1 cellular context compared by ENCODE assay signal in the genomic region with DNA sequence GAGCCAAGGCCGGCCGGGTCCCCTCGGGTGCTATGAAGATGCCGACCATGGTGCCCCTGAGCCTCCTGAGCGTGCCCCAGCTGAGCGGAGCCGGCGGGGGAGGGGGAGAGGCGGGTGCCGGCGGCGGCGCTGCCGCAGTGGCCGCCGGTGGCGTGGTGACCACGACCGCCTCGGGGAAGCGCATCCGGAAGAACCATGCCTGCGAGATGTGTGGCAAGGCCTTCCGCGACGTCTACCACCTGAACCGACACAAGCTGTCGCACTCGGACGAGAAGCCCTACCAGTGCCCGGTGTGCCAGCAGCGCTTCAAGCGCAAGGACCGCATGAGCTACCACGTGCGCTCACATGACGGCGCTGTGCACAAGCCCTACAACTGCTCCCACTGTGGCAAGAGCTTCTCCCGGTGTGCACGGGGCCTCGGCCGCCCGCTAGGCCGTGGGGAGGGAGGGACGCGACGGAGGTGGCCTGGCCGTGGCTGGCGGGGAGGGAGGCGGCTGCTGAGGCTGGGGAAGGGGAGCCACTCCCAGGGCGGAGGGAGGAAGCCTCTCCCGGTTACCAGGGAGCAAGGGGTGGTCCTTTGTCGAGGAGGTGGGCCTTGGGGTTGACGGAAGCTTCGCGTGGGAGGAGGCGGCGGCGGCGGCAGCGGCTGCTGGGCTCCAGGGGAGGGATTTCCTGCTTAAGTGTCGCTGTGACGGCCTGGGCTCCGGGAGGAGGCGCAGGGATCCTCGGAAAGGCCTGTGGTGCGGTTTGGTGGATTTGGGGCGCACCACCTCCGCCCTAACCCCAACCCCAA.
TF ChIP-seq lines count a peak whose summit lies in the region.

No MANE protein-coding gene starts in this region.

TF ChIP-seq in GM12878, 131 proteins besides CTCF, POLR2A, EP300 and RAD21 (continued from another document):
- peak; percentile 78 for TF ChIP-seq PKNOX1 (IDR thresholded peaks at IDR 0.05)
- no peak for TF ChIP-seq SIX5 (IDR thresholded peaks at IDR 0.05; ENCODE audit: low read depth, low read length, severe bottlenecking)
- TF ChIP-seq TARDBP (IDR thresholded peaks at IDR 0.05; ENCODE audit: borderline replicate concordance): no peak
- no peak for TF ChIP-seq ZBED1 (IDR thresholded peaks at IDR 0.05; ENCODE audit: borderline replicate concordance)
- no peak for TF ChIP-seq SUZ12 (IDR thresholded peaks at IDR 0.05; ENCODE audit: unreplicated experiment)
- TF ChIP-seq IRF4 (IDR thresholded peaks at IDR 0.05; ENCODE audit: low read depth, low read length): peak; percentile 32
- TF ChIP-seq, protein P1, sequence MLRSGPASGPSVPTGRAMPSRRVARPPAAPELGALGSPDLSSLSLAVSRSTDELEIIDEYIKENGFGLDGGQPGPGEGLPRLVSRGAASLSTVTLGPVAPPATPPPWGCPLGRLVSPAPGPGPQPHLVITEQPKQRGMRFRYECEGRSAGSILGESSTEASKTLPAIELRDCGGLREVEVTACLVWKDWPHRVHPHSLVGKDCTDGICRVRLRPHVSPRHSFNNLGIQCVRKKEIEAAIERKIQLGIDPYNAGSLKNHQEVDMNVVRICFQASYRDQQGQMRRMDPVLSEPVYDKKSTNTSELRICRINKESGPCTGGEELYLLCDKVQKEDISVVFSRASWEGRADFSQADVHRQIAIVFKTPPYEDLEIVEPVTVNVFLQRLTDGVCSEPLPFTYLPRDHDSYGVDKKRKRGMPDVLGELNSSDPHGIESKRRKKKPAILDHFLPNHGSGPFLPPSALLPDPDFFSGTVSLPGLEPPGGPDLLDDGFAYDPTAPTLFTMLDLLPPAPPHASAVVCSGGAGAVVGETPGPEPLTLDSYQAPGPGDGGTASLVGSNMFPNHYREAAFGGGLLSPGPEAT (IDR thresholded peaks at IDR 0.05; ENCODE audit: low read depth): peak; percentile 65
- TF ChIP-seq ZNF207 (IDR thresholded peaks at IDR 0.05; ENCODE audit: borderline replicate concordance): peak; percentile 18; the same call in 1 of the 2 replicates
- TF ChIP-seq IKZF1 (conservative IDR thresholded peaks at IDR 0.05): peak; percentile 80
- no peak for TF ChIP-seq HSF1 (IDR thresholded peaks at IDR 0.05; ENCODE audit: low read depth, low read length)
- TF ChIP-seq SREBF1 (IDR thresholded peaks at IDR 0.05; ENCODE audit: low read length): no peak
- TF ChIP-seq RFX5 (IDR thresholded peaks at IDR 0.05; ENCODE audit: low read depth, low read length): no peak
- TF ChIP-seq HCFC1 (IDR thresholded peaks at IDR 0.05; ENCODE audit: low read length): no peak
- TF ChIP-seq ATF2 (IDR thresholded peaks at IDR 0.05; ENCODE audit: low read length): no peak
- TF ChIP-seq TCF3 (IDR thresholded peaks at IDR 0.05; ENCODE audit: borderline replicate concordance, insufficient read depth, low read depth, low read length): no peak; the same call in 1 of the 2 replicates
- no peak for TF ChIP-seq RB1 (IDR thresholded peaks at IDR 0.05; ENCODE audit: borderline replicate concordance)
- TF ChIP-seq CEBPB (IDR thresholded peaks at IDR 0.05; ENCODE audit: borderline replicate concordance in 1 of 2, low read depth in 2 of 2, low read length in 2 of 2): no peak
- TF ChIP-seq ZSCAN29 (IDR thresholded peaks at IDR 0.05): no peak
- TF ChIP-seq ZNF217 (IDR thresholded peaks at IDR 0.05): no peak
- TF ChIP-seq HDAC6 (IDR thresholded peaks at IDR 0.05; ENCODE audit: unreplicated experiment): no peak
- TF ChIP-seq RELA (IDR thresholded peaks at IDR 0.05; ENCODE audit: borderline replicate concordance, partially characterized antibody): no peak
- no peak; the same call in 1 of the 2 replicates for TF ChIP-seq LARP7 (IDR thresholded peaks at IDR 0.05)
- no peak for TF ChIP-seq E2F4 (IDR thresholded peaks at IDR 0.05; ENCODE audit: low read depth, low read length)
- TF ChIP-seq KLF5 (IDR thresholded peaks at IDR 0.05; ENCODE audit: partially characterized antibody): peak; percentile 19
- TF ChIP-seq, protein P2, sequence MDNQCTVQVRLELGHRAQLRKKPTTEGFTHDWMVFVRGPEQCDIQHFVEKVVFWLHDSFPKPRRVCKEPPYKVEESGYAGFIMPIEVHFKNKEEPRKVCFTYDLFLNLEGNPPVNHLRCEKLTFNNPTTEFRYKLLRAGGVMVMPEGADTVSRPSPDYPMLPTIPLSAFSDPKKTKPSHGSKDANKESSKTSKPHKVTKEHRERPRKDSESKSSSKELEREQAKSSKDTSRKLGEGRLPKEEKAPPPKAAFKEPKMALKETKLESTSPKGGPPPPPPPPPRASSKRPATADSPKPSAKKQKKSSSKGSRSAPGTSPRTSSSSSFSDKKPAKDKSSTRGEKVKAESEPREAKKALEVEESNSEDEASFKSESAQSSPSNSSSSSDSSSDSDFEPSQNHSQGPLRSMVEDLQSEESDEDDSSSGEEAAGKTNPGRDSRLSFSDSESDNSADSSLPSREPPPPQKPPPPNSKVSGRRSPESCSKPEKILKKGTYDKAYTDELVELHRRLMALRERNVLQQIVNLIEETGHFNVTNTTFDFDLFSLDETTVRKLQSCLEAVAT (IDR thresholded peaks at IDR 0.05): 0 out of 2 replicates have a peak, but pooled peaks have one; percentile 57
- TF ChIP-seq PAX8 (IDR thresholded peaks at IDR 0.05): no peak
- TF ChIP-seq SUPT20H (IDR thresholded peaks at IDR 0.05; ENCODE audit: borderline replicate concordance, control insufficient read depth, low read depth, low read length): no peak
- TF ChIP-seq ZNF622 (IDR thresholded peaks at IDR 0.05): no peak
- no peak for TF ChIP-seq NFXL1 (IDR thresholded peaks at IDR 0.05; ENCODE audit: borderline replicate concordance)
- peak; percentile 74; a peak in 3 of 4 replicates for TF ChIP-seq IKZF2 (IDR thresholded peaks at IDR 0.05)
- TF ChIP-seq MXI1 (IDR thresholded peaks at IDR 0.05; ENCODE audit: low read depth, low read length): peak; percentile 88
- TF ChIP-seq POU2F2 (IDR thresholded peaks at IDR 0.05; ENCODE audit: borderline replicate concordance, low read depth, low read length): no peak
- TF ChIP-seq REST (IDR thresholded peaks at IDR 0.05; ENCODE audit: low read depth, low read length): no peak
- no peak for TF ChIP-seq MEF2A (IDR thresholded peaks at IDR 0.05; ENCODE audit: insufficient read depth, low read depth, low read length)
- no peak for TF ChIP-seq SMAD1 (IDR thresholded peaks at IDR 0.05; ENCODE audit: low read depth, partially characterized antibody)
- no peak for TF ChIP-seq ZZZ3 (IDR thresholded peaks at IDR 0.05; ENCODE audit: control insufficient read depth, insufficient read length, low read depth)
- TF ChIP-seq BACH1 (IDR thresholded peaks at IDR 0.05; ENCODE audit: borderline replicate concordance): peak; percentile 54
- 0 out of 2 replicates have a peak, but pooled peaks have one; percentile 15 for TF ChIP-seq TAF1 (IDR thresholded peaks at IDR 0.05; ENCODE audit: borderline replicate concordance, low read depth, low read length)
